In the genomic region with DNA sequence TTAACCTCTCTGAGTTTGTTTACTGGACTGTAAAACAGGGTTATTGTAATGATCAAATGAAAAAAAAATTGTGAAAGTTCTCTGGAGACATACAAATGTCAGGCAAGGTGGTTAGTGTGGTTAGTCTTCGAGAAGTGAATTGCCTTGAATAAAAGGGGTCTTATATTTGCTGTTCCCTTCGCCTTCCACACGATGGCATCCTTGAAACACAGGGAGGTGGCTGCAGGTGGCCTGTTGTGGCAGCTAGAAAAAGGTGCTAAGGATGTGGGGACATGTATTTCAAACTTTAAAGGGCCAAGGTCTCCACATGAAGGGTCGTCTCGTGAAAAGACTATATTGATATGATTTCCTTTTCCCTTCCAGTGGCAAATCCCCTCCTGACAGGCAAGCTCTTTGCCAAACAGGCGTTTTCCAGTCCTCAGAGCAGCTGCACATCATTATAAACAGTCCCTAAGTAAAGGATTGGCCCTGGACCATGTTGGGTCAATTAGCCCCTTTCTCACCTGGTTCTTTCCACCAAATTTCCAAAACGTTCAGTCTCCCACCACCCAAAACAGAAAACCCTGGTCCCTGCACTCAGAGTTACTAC, we compare ENCODE assay signal across 8 cellular contexts.
DNase-seq lines count a peak whose midpoint lies in the region; ATAC-seq and TF ChIP-seq lines count a peak whose summit lies in the region.

No MANE protein-coding gene starts in this region.

- POLR2A ChIA-PET in OCI-LY7 (lab: Charles Lee): interaction anchor here (0.7 to 1.0 kb wide), 2 partner anchors 255 to 297 kb away, joined by 3 to 4 read pairs; no protein-coding TSS in a partner anchor

- no peak overlapping the region for H3K27ac Mint-ChIP-seq in GM23338

- H3K27me3 ChIP-seq in GM23338 (ENCODE audit: insufficient read depth): no peaks in the 10 kb centered on the region

- H3K79me2 ChIP-seq in GM23338 (replicated peaks; ENCODE audit: insufficient read depth): no peaks in the 10 kb centered on the region
- no peaks in the 10 kb centered on the region for H3K79me2 ChIP-seq in OCI-LY7 (ENCODE audit: insufficient read depth, low read depth, low read length)

- no peaks in the 10 kb centered on the region for H3K36me3 ChIP-seq in GM23338 (ENCODE audit: insufficient read depth)
- no peaks in the 10 kb centered on the region for H3K36me3 ChIP-seq in OCI-LY7 (ENCODE audit: insufficient read depth, low read length)

- H3K4me2 ChIP-seq in GM23338 (no peak overlapping the region), OCI-LY7 (ENCODE audit: low read length) (no peak overlapping the region)

- H2AFZ ChIP-seq in GM23338: no peak overlapping the region
- no peak overlapping the region; the same call in 1 of the 2 replicates for H2AFZ ChIP-seq in OCI-LY7 (ENCODE audit: low read length)

- peaks cover 2% of the 10 kb centered on the region; the same call in 2 of the 3 replicates for H3K9me3 Mint-ChIP-seq in GM23338

- no peaks in the 10 kb centered on the region for H3K9me3 ChIP-seq in OCI-LY7 (ENCODE audit: low read length)

- no peak overlapping the region for H3K4me3 Mint-ChIP-seq in GM23338

- H3K4me1 ChIP-seq in GM23338 (ENCODE audit: insufficient read depth): no peaks in the 10 kb centered on the region
- H3K4me1 ChIP-seq in OCI-LY7 (ENCODE audit: insufficient read depth, low read length, poor library complexity, severe bottlenecking): peaks cover 40% of the 10 kb centered on the region

- H3K9me2 ChIP-seq in GM23338 (ENCODE audit: insufficient read depth) (no peaks in the 10 kb centered on the region), OCI-LY7 (ENCODE audit: insufficient read depth, low read length) (no peaks in the 10 kb centered on the region)

- H3K4me3 ChIP-seq in GM23338: no peak overlapping the region
- H3K4me3 ChIP-seq in OCI-LY7 (ENCODE audit: low read depth, low read length, poor library complexity, severe bottlenecking): no peak overlapping the region

- BruUV-seq in OCI-LY7 (replicated peaks; lab: Mats Ljungman, UMichigan): no TSS peak

- H3K27me3 Mint-ChIP-seq in GM23338 (ENCODE audit: insufficient read depth, low read depth, poor library complexity): no peaks in the 10 kb centered on the region

- ATAC-seq in GM23338 (peak; percentile 60), HG03457 (IDR thresholded peaks at IDR 0.05; ENCODE audit: unreplicated experiment) (no peak), HG03097 (IDR thresholded peaks at IDR 0.05; ENCODE audit: low FRiP score, unreplicated experiment) (no peak)

- TF ChIP-seq CTCF in GM23338 (conservative IDR thresholded peaks at IDR 0.05; ENCODE audit: low read depth in 2 of 2): peak; percentile 83 to 96
- TF ChIP-seq CTCF in OCI-LY7 (conservative IDR thresholded peaks at IDR 0.05; ENCODE audit: low read length): peak; percentile 89

- CTCF ChIA-PET in OCI-LY7 (lab: Charles Lee; ENCODE audit: unreplicated experiment): interaction anchor here (0.5 to 1.4 kb wide), 4 partner anchors 11 to 418 kb away, joined by 3 to 5 read pairs (median 4); no protein-coding TSS in a partner anchor

- no peaks in the 10 kb centered on the region for H4K20me1 ChIP-seq in GM23338 (replicated peaks; ENCODE audit: insufficient read depth)
- no peaks in the 10 kb centered on the region for H4K20me1 ChIP-seq in OCI-LY7 (ENCODE audit: insufficient read depth, low read length)

- H3K27ac ChIP-seq in GM23338 (ENCODE audit: low read depth) (no peak overlapping the region), OCI-LY7 (ENCODE audit: low read depth, low read length, poor library complexity, severe bottlenecking) (no peak overlapping the region)

- H3K4me1 Mint-ChIP-seq in GM23338: peaks cover 7% of the 10 kb centered on the region

- no peaks in the 10 kb centered on the region for H3K36me3 Mint-ChIP-seq in GM23338 (ENCODE audit: low read depth)

- no peaks in the 10 kb centered on the region for H3F3A ChIP-seq in GM23338 (replicated peaks; ENCODE audit: low read depth)

- peak; percentile 47 for DNase-seq in CD1c-positive myeloid dendritic cell (ENCODE audit: extremely low spot score)
- peak; percentile 76 for DNase-seq in GM23338 (ENCODE audit: low spot score)
- DNase-seq in OCI-LY7 (ENCODE audit: low spot score): peak; percentile 79
- peak; percentile 13 for DNase-seq in activated T-helper 9 cell treated with anti-CD3 and anti-CD28 coated beads, Interleukin-2, amount 50 U/mL, for 16 hours (ENCODE audit: low read depth)
- peak; percentile 62 for DNase-seq in glomerular visceral epithelial cell (ENCODE audit: extremely low spot score)
- peak; percentile 48 to 58 for DNase-seq in stimulated activated CD4-positive, alpha-beta T cell treated with anti-CD3 and anti-CD28 coated beads, Interleukin-2, amount 100 ng/mL, for 48 hours

- intact Hi-C loops in OCI-LY7 (cut with micrococcal nuclease; ENCODE audit: unreplicated experiment): loop anchor here (1.0 to 10.0 kb wide), 7 partner anchors 168 to 511 kb away; no protein-coding TSS in a partner anchor

TF ChIP-seq in GM23338, 12 proteins besides CTCF, POLR2A, EP300 and RAD21 (continues in another document):
- TF ChIP-seq, protein P1, sequence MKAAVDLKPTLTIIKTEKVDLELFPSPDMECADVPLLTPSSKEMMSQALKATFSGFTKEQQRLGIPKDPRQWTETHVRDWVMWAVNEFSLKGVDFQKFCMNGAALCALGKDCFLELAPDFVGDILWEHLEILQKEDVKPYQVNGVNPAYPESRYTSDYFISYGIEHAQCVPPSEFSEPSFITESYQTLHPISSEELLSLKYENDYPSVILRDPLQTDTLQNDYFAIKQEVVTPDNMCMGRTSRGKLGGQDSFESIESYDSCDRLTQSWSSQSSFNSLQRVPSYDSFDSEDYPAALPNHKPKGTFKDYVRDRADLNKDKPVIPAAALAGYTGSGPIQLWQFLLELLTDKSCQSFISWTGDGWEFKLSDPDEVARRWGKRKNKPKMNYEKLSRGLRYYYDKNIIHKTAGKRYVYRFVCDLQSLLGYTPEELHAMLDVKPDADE (IDR thresholded peaks at IDR 0.05): no peak
- TF ChIP-seq CREB1 (CRISPR knock-in tag; IDR thresholded peaks at IDR 0.05; ENCODE audit: low read depth) (no peak), NANOG (IDR thresholded peaks at IDR 0.05; ENCODE audit: borderline replicate concordance) (no peak), EZH2 (IDR thresholded peaks at IDR 0.05; ENCODE audit: low read depth, unreplicated experiment) (no peak), JUNB (IDR thresholded peaks at IDR 0.05; ENCODE audit: unreplicated experiment) (no peak), ZNF331 (CRISPR knock-in tag; IDR thresholded peaks at IDR 0.05; ENCODE audit: low read depth) (no peak), STAT1 (IDR thresholded peaks at IDR 0.05; ENCODE audit: unreplicated experiment) (no peak), EZH2phosphoT487 (IDR thresholded peaks at IDR 0.05; ENCODE audit: unreplicated experiment) (no peak), POLR2AphosphoS5 (IDR thresholded peaks at IDR 0.05; ENCODE audit: low read depth) (no peak), ZNF114 (CRISPR knock-in tag; IDR thresholded peaks at IDR 0.05) (no peak)
- TF ChIP-seq, protein P2, sequence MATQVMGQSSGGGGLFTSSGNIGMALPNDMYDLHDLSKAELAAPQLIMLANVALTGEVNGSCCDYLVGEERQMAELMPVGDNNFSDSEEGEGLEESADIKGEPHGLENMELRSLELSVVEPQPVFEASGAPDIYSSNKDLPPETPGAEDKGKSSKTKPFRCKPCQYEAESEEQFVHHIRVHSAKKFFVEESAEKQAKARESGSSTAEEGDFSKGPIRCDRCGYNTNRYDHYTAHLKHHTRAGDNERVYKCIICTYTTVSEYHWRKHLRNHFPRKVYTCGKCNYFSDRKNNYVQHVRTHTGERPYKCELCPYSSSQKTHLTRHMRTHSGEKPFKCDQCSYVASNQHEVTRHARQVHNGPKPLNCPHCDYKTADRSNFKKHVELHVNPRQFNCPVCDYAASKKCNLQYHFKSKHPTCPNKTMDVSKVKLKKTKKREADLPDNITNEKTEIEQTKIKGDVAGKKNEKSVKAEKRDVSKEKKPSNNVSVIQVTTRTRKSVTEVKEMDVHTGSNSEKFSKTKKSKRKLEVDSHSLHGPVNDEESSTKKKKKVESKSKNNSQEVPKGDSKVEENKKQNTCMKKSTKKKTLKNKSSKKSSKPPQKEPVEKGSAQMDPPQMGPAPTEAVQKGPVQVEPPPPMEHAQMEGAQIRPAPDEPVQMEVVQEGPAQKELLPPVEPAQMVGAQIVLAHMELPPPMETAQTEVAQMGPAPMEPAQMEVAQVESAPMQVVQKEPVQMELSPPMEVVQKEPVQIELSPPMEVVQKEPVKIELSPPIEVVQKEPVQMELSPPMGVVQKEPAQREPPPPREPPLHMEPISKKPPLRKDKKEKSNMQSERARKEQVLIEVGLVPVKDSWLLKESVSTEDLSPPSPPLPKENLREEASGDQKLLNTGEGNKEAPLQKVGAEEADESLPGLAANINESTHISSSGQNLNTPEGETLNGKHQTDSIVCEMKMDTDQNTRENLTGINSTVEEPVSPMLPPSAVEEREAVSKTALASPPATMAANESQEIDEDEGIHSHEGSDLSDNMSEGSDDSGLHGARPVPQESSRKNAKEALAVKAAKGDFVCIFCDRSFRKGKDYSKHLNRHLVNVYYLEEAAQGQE (IDR thresholded peaks at IDR 0.05; ENCODE audit: unreplicated experiment): no peak

Comparison
In these comparisons a context has a peak if more than half of its experiments do, and no peak if none do; other contexts are left out.
1. DNase-seq: peak in every context shown above with its lines; median percentile 79 in OCI-LY7; 76 in GM23338; 62 in glomerular visceral epithelial cell; 53 in stimulated activated CD4-positive, alpha-beta T cell treated with anti-CD3 and anti-CD28 coated beads, Interleukin-2, amount 100 ng/mL, for 48 hours; 47 in CD1c-positive myeloid dendritic cell; 13 in activated T-helper 9 cell treated with anti-CD3 and anti-CD28 coated beads, Interleukin-2, amount 50 U/mL, for 16 hours.